Comparison of ENCODE assay signal across 1 cellular context in genomic region chr21:36069713-36070573, GRCh38.
TF ChIP-seq lines count a peak whose summit lies in the region.

Gene CBR1 (plus strand): TSS chr21:36070024. CDS start chr21:36070116, 92 bp downstream.

TF ChIP-seq in HepG2, 621 proteins besides CTCF, POLR2A, EP300 and RAD21 (continued from another document and continues in another):
- TF ChIP-seq ZNF589 (CRISPR knock-in tag; conservative IDR thresholded peaks at IDR 0.05) = 0 out of 2 replicates have a peak, but pooled peaks have one; percentile 37
- no peak for TF ChIP-seq RBM39 (IDR thresholded peaks at IDR 0.05; ENCODE audit: low read depth, low read length, poor library complexity, severe bottlenecking)
- TF ChIP-seq ZNF205 (CRISPR knock-in tag; IDR thresholded peaks at IDR 0.05) = no peak
- TF ChIP-seq CHD2 (IDR thresholded peaks at IDR 0.05; ENCODE audit: low read depth, low read length) = no peak
- no peak for TF ChIP-seq KAT2B (IDR thresholded peaks at IDR 0.05; ENCODE audit: borderline replicate concordance, low read depth, low read length)
- TF ChIP-seq, protein P1, sequence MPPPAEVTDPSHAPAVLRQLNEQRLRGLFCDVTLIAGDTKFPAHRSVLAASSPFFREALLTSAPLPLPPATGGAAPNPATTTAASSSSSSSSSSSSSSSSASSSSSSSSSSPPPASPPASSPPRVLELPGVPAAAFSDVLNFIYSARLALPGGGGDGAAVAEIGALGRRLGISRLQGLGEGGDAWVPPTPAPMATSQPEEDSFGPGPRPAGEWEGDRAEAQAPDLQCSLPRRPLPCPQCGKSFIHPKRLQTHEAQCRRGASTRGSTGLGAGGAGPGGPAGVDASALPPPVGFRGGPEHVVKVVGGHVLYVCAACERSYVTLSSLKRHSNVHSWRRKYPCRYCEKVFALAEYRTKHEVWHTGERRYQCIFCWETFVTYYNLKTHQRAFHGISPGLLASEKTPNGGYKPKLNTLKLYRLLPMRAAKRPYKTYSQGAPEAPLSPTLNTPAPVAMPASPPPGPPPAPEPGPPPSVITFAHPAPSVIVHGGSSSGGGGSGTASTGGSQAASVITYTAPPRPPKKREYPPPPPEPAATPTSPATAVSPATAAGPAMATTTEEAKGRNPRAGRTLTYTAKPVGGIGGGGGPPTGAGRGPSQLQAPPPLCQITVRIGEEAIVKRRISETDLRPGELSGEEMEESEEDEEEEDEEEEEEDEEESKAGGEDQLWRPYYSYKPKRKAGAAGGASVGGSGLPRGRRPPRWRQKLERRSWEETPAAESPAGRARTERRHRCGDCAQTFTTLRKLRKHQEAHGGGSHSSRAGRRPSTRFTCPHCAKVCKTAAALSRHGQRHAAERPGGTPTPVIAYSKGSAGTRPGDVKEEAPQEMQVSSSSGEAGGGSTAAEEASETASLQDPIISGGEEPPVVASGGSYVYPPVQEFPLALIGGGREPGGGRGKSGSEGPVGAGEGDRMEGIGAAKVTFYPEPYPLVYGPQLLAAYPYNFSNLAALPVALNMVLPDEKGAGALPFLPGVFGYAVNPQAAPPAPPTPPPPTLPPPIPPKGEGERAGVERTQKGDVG (CRISPR knock-in tag; IDR thresholded peaks at IDR 0.05; ENCODE audit: borderline replicate concordance) = no peak
- TF ChIP-seq ZNF570 (CRISPR knock-in tag; IDR thresholded peaks at IDR 0.05; ENCODE audit: borderline replicate concordance) = no peak
- peak; percentile 66 for TF ChIP-seq MEIS2 (CRISPR knock-in tag; IDR thresholded peaks at IDR 0.05)
- no peak for TF ChIP-seq HOXA9 (CRISPR knock-in tag; IDR thresholded peaks at IDR 0.05; ENCODE audit: borderline replicate concordance)
- TF ChIP-seq, protein P2, sequence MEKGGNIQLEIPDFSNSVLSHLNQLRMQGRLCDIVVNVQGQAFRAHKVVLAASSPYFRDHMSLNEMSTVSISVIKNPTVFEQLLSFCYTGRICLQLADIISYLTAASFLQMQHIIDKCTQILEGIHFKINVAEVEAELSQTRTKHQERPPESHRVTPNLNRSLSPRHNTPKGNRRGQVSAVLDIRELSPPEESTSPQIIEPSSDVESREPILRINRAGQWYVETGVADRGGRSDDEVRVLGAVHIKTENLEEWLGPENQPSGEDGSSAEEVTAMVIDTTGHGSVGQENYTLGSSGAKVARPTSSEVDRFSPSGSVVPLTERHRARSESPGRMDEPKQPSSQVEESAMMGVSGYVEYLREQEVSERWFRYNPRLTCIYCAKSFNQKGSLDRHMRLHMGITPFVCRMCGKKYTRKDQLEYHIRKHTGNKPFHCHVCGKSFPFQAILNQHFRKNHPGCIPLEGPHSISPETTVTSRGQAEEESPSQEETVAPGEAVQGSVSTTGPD (CRISPR knock-in tag; IDR thresholded peaks at IDR 0.05) = no peak
- no peak for TF ChIP-seq SIN3B (IDR thresholded peaks at IDR 0.05; ENCODE audit: low read length)
- TF ChIP-seq, protein P3, sequence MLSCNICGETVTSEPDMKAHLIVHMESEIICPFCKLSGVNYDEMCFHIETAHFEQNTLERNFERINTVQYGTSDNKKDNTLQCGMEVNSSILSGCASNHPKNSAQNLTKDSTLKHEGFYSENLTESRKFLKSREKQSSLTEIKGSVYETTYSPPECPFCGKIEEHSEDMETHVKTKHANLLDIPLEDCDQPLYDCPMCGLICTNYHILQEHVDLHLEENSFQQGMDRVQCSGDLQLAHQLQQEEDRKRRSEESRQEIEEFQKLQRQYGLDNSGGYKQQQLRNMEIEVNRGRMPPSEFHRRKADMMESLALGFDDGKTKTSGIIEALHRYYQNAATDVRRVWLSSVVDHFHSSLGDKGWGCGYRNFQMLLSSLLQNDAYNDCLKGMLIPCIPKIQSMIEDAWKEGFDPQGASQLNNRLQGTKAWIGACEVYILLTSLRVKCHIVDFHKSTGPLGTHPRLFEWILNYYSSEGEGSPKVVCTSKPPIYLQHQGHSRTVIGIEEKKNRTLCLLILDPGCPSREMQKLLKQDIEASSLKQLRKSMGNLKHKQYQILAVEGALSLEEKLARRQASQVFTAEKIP (CRISPR knock-in tag; IDR thresholded peaks at IDR 0.05; ENCODE audit: borderline replicate concordance) = no peak
- no peak for TF ChIP-seq ZNF329 (CRISPR knock-in tag; IDR thresholded peaks at IDR 0.05; ENCODE audit: low read depth)
- no peak for TF ChIP-seq ZBTB49 (CRISPR knock-in tag; IDR thresholded peaks at IDR 0.05; ENCODE audit: borderline replicate concordance)
- peak; percentile 79 for TF ChIP-seq ZNF441 (CRISPR knock-in tag; IDR thresholded peaks at IDR 0.05; ENCODE audit: borderline replicate concordance)
- TF ChIP-seq ZNF256 (CRISPR knock-in tag; conservative IDR thresholded peaks at IDR 0.05) = peak; percentile 50; the same call in 1 of the 2 replicates
- TF ChIP-seq, protein P4, sequence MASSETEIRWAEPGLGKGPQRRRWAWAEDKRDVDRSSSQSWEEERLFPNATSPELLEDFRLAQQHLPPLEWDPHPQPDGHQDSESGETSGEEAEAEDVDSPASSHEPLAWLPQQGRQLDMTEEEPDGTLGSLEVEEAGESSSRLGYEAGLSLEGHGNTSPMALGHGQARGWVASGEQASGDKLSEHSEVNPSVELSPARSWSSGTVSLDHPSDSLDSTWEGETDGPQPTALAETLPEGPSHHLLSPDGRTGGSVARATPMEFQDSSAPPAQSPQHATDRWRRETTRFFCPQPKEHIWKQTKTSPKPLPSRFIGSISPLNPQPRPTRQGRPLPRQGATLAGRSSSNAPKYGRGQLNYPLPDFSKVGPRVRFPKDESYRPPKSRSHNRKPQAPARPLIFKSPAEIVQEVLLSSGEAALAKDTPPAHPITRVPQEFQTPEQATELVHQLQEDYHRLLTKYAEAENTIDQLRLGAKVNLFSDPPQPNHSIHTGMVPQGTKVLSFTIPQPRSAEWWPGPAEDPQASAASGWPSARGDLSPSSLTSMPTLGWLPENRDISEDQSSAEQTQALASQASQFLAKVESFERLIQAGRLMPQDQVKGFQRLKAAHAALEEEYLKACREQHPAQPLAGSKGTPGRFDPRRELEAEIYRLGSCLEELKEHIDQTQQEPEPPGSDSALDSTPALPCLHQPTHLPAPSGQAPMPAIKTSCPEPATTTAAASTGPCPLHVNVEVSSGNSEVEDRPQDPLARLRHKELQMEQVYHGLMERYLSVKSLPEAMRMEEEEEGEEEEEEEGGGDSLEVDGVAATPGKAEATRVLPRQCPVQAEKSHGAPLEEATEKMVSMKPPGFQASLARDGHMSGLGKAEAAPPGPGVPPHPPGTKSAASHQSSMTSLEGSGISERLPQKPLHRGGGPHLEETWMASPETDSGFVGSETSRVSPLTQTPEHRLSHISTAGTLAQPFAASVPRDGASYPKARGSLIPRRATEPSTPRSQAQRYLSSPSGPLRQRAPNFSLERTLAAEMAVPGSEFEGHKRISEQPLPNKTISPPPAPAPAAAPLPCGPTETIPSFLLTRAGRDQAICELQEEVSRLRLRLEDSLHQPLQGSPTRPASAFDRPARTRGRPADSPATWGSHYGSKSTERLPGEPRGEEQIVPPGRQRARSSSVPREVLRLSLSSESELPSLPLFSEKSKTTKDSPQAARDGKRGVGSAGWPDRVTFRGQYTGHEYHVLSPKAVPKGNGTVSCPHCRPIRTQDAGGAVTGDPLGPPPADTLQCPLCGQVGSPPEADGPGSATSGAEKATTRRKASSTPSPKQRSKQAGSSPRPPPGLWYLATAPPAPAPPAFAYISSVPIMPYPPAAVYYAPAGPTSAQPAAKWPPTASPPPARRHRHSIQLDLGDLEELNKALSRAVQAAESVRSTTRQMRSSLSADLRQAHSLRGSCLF (CRISPR knock-in tag; IDR thresholded peaks at IDR 0.05; ENCODE audit: borderline replicate concordance) = no peak; the same call in 1 of the 2 replicates
- no peak for TF ChIP-seq ISX (CRISPR knock-in tag; conservative IDR thresholded peaks at IDR 0.05)
- peak; percentile 31; the same call in 1 of the 2 replicates for TF ChIP-seq ZNF704 (CRISPR knock-in tag; IDR thresholded peaks at IDR 0.05; ENCODE audit: borderline replicate concordance)
- no peak for TF ChIP-seq TBX3 (IDR thresholded peaks at IDR 0.05; ENCODE audit: borderline replicate concordance)
- TF ChIP-seq, protein P5, sequence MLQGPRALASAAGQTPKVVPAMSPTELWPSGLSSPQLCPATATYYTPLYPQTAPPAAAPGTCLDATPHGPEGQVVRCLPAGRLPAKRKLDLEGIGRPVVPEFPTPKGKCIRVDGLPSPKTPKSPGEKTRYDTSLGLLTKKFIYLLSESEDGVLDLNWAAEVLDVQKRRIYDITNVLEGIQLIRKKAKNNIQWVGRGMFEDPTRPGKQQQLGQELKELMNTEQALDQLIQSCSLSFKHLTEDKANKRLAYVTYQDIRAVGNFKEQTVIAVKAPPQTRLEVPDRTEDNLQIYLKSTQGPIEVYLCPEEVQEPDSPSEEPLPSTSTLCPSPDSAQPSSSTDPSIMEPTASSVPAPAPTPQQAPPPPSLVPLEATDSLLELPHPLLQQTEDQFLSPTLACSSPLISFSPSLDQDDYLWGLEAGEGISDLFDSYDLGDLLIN (CRISPR knock-in tag; IDR thresholded peaks at IDR 0.05; ENCODE audit: borderline replicate concordance) = no peak
- 0 out of 2 replicates have a peak, but pooled peaks have one; percentile 7 for TF ChIP-seq ZNF644 (CRISPR knock-in tag; IDR thresholded peaks at IDR 0.05; ENCODE audit: low read depth)
- TF ChIP-seq FOSL2 (CRISPR knock-in tag; IDR thresholded peaks at IDR 0.05) = no peak
- no peak for TF ChIP-seq ZNF556 (CRISPR knock-in tag; IDR thresholded peaks at IDR 0.05; ENCODE audit: borderline replicate concordance)
- no peak for TF ChIP-seq ZNF747 (CRISPR knock-in tag; IDR thresholded peaks at IDR 0.05; ENCODE audit: borderline replicate concordance)
- no peak for TF ChIP-seq KDM1A (CRISPR knock-in tag; IDR thresholded peaks at IDR 0.05)
- TF ChIP-seq, protein P6, sequence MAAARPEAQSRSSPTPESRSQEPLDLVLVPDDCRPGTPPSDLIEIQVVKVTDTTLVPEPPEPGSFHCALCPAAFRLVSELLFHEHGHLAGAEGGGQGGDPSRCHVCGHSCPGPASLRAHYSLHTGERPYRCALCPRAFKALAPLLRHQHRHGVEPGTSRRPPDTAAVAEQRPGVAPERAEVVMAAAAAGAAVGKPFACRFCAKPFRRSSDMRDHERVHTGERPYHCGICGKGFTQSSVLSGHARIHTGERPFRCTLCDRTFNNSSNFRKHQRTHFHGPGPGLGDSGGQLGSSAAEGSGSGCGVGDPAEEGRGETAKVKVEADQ (CRISPR knock-in tag; IDR thresholded peaks at IDR 0.05; ENCODE audit: borderline replicate concordance) = no peak
- no peak for TF ChIP-seq RELA (CRISPR knock-in tag; IDR thresholded peaks at IDR 0.05)
- TF ChIP-seq, protein P7, sequence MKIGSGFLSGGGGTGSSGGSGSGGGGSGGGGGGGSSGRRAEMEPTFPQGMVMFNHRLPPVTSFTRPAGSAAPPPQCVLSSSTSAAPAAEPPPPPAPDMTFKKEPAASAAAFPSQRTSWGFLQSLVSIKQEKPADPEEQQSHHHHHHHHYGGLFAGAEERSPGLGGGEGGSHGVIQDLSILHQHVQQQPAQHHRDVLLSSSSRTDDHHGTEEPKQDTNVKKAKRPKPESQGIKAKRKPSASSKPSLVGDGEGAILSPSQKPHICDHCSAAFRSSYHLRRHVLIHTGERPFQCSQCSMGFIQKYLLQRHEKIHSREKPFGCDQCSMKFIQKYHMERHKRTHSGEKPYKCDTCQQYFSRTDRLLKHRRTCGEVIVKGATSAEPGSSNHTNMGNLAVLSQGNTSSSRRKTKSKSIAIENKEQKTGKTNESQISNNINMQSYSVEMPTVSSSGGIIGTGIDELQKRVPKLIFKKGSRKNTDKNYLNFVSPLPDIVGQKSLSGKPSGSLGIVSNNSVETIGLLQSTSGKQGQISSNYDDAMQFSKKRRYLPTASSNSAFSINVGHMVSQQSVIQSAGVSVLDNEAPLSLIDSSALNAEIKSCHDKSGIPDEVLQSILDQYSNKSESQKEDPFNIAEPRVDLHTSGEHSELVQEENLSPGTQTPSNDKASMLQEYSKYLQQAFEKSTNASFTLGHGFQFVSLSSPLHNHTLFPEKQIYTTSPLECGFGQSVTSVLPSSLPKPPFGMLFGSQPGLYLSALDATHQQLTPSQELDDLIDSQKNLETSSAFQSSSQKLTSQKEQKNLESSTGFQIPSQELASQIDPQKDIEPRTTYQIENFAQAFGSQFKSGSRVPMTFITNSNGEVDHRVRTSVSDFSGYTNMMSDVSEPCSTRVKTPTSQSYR (CRISPR knock-in tag; IDR thresholded peaks at IDR 0.05; ENCODE audit: borderline replicate concordance) = peak; percentile 51; the same call in 1 of the 2 replicates
- TF ChIP-seq TP53 (CRISPR knock-in tag; conservative IDR thresholded peaks at IDR 0.05) = no peak
- TF ChIP-seq ZFP62 (CRISPR knock-in tag; IDR thresholded peaks at IDR 0.05) = no peak
- no peak for TF ChIP-seq FLYWCH1 (CRISPR knock-in tag; IDR thresholded peaks at IDR 0.05)
